ENCODE assay signal across 13 cellular contexts in genomic region chr17:31537558-31537957, GRCh38.
DNase-seq lines count a peak whose midpoint lies in the region; ATAC-seq and TF ChIP-seq lines count a peak whose summit lies in the region.
"Had no signal": no experiment of that assay in that cellular context is flagged by ENCODE, and none has a peak within 500 bp of the region (broad histone marks: within the 10 kb centered on the region; RNA-seq: fewer than 3 reads in every experiment).

No MANE protein-coding gene starts in this region.

- H3K4me3 ChIP-seq in hepatocyte, result no peak overlapping the region

- no peaks in the 10 kb centered on the region for H3K36me3 ChIP-seq in hepatocyte (replicated peaks; ENCODE audit: insufficient read depth, low read depth)

- DNase-seq in AG08395 (ENCODE audit: low spot score) (peak; percentile 70), hepatocyte (ENCODE audit: low spot score) (no peak), nucleus accumbens (lab: John Stamatoyannopoulos, UW) (no peak)
- no peak for DNase-seq in activated CD4-positive, alpha-beta T cell treated with anti-CD3 and anti-CD28 coated beads, Interleukin-2, amount 50 U/mL, for 4 hours
- DNase-seq: AML-193, cortex of kidney, natural killer cell, NCI-H1048, PC-3 had no signal

- 79% methylated on average over 9 of the region's 9 CpGs for WGBS in hepatocyte (ENCODE audit: low lambda C conversion rate, missing lambda C conversion rate)

- no peak for TF ChIP-seq CTCF in hepatocyte (IDR thresholded peaks at IDR 0.05; ENCODE audit: poor library complexity)

- H3K27ac ChIP-seq in hepatocyte, result peak overlapping the region; percentile 23

- no peaks in the 10 kb centered on the region for H4K20me1 ChIP-seq in hepatocyte (ENCODE audit: insufficient read depth, poor library complexity, severe bottlenecking)

- no peaks in the 10 kb centered on the region for H3K9me3 ChIP-seq in hepatocyte (ENCODE audit: low read depth)

- no peak overlapping the region for H2AFZ ChIP-seq in hepatocyte

- H3K79me2 ChIP-seq in hepatocyte, result no peaks in the 10 kb centered on the region

- H3K4me1 ChIP-seq in hepatocyte (ENCODE audit: insufficient read depth), result peaks cover 18% of the 10 kb centered on the region

- H3K27me3 ChIP-seq in hepatocyte, result no peaks in the 10 kb centered on the region

- H3K4me2 ChIP-seq in hepatocyte, result no peak overlapping the region

- H3K9me2 ChIP-seq in hepatocyte (replicated peaks; ENCODE audit: insufficient read depth), result no peaks in the 10 kb centered on the region

- ATAC-seq in GM19395 (IDR thresholded peaks at IDR 0.05; ENCODE audit: unreplicated experiment) (peak; percentile 11), HG03457 (IDR thresholded peaks at IDR 0.05; ENCODE audit: unreplicated experiment) (no peak), GM19328 (IDR thresholded peaks at IDR 0.05; ENCODE audit: unreplicated experiment) (no peak)
- ATAC-seq: natural killer cell, PC-3 had no signal

TF ChIP-seq in PFSK-1, 5 proteins besides CTCF, POLR2A, EP300 and RAD21:
- TF ChIP-seq POLR2AphosphoS5 (IDR thresholded peaks at IDR 0.05; ENCODE audit: low read depth, low read length), result no peak
- peak; percentile 57 to 71; a peak in 2 of 4 replicates for TF ChIP-seq REST (IDR thresholded peaks at IDR 0.05; ENCODE audit: insufficient read depth in 1 of 2, low read depth in 2 of 2, low read length in 2 of 2)
- no peak for TF ChIP-seq SIN3A (IDR thresholded peaks at IDR 0.05; ENCODE audit: borderline replicate concordance, insufficient read depth, low read length)
